In the genomic region with DNA sequence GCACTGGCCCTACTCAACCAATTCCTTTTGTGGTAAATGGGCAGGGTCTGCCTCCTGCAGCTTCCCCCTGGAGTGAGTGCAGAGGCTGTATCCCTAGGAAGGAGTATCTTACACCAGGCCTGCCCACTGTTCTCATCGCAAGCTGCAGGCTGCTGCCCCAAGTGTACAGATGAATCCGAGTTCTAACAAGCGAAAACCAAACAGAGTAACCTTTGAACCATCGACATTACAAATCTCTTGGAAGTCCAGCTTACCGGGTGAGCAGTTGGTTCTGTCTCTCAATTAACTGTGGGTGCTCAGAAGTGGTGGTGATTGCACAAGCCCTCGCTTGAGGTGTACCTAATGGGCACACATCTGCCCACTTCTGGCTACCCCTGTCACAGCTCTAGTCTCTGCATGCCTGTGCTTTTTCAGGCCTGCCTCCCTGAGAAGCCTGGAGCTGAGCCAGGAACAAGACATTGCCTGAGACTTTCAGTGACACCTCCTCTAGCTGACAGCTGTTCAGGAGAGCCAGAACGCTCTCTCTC, we compare ENCODE assay signal across 11 cellular contexts. TPM values are rescaled to one million over a fixed set of nuclear protein-coding genes. Genes with fewer than 3 reads are reported as not detected.
DNase-seq lines count a peak whose midpoint lies in the region; ATAC-seq and TF ChIP-seq lines count a peak whose summit lies in the region.
"Had no signal": no experiment of that assay in that cellular context is flagged by ENCODE, and none has a peak within 500 bp of the region (broad histone marks: within the 10 kb centered on the region; RNA-seq: fewer than 3 reads in every experiment).

No MANE protein-coding gene starts in this region.

- peaks cover 38% of the 10 kb centered on the region for H3K4me1 Mint-ChIP-seq in MCF 10A (ENCODE audit: insufficient read depth, unreplicated experiment)

- ATAC-seq in Panc1, result peak; percentile 54; the same call in 1 of the 2 replicates
- peak; percentile 59 to 61 for ATAC-seq in right cardiac atrium
- ATAC-seq: activated T-cell treated with anti-CD3 and anti-CD28 coated beads, Interleukin-2, amount 50 U/mL, for 4 hours had no signal

- in situ Hi-C loops in Panc1 (cut with HindIII; ENCODE audit: low pct_unique_long_range_greater_than_20kb, low sequenced_read_pairs), result no loop called here
- in situ Hi-C loops in transverse colon (cut with MboI; ENCODE audit: low pct_ligation_motif_present in 1 of 4, low pct_unique_long_range_greater_than_20kb in 1 of 4, low sequenced_read_pairs in 3 of 4), result no loop called here

- H3K9me3 ChIP-seq in breast epithelium (no peaks in the 10 kb centered on the region), Panc1 (ENCODE audit: control insufficient read depth, insufficient read depth, low read depth, low read length) (no peaks in the 10 kb centered on the region), right cardiac atrium (ENCODE audit: control insufficient read depth, low read length) (no peaks in the 10 kb centered on the region), transverse colon (no peaks in the 10 kb centered on the region)

- BruUV-seq in MCF 10A (replicated peaks; lab: Mats Ljungman, UMichigan), result no TSS peak
- no TSS peak for BruUV-seq in Panc1 (replicated peaks; lab: Mats Ljungman, UMichigan)

- H3K4me1 ChIP-seq in breast epithelium (no peaks in the 10 kb centered on the region), Panc1 (ENCODE audit: control insufficient read depth, insufficient read depth, low read length) (no peaks in the 10 kb centered on the region), right cardiac atrium (ENCODE audit: control insufficient read depth, insufficient read depth, low read length) (no peaks in the 10 kb centered on the region), transverse colon (peaks cover 0 to 26% (median 12%) of the 10 kb centered on the region in 4 donors)

- POLR2A ChIA-PET in MCF 10A (lab: Yijun Ruan, JAX) (interaction anchor here (0.6 to 3.1 kb wide), 11 partner anchors 11 to 248 kb away, joined by 3 to 65 read pairs (median 4); partner anchors contain the start of genes DDX59 and INAVA), Panc1 (lab: Charles Lee) (interaction anchor here (0.5 kb wide), 1 partner anchor 40 kb away, joined by 3 read pairs; no protein-coding TSS in a partner anchor)

- H3K27ac ChIP-seq in breast epithelium (no peak overlapping the region), Panc1 (ENCODE audit: low read length) (no peak overlapping the region), right cardiac atrium (ENCODE audit: low read length) (no peak overlapping the region), transverse colon (peak overlapping the region in 3 of 4 donors; percentile 48 to 60 (median 60)), dorsolateral prefrontal cortex (no peak overlapping the region)

- H3K27ac Mint-ChIP-seq in MCF 10A (ENCODE audit: low read depth, unreplicated experiment), result peak overlapping the region; percentile 2

- H3K27me3 ChIP-seq in breast epithelium, result no peaks in the 10 kb centered on the region
- H3K27me3 ChIP-seq in Panc1 (ENCODE audit: control insufficient read depth, insufficient read depth, low read length), result no peaks in the 10 kb centered on the region
- H3K27me3 ChIP-seq in right cardiac atrium (ENCODE audit: control insufficient read depth, insufficient read depth), result no peaks in the 10 kb centered on the region
- H3K27me3 ChIP-seq in transverse colon, result no peaks in the 10 kb centered on the region
- H3K27me3 ChIP-seq in dorsolateral prefrontal cortex, result peaks cover 0 to 3% (median 0%) of the 10 kb centered on the region in 45 donors

- H3K4me3 ChIP-seq in breast epithelium, result no peak overlapping the region
- no peak overlapping the region for H3K4me3 ChIP-seq in Panc1 (ENCODE audit: low read depth in 2 of 2, low read length in 2 of 2)
- H3K4me3 ChIP-seq in right cardiac atrium (ENCODE audit: low read length), result no peak overlapping the region
- H3K4me3 ChIP-seq in transverse colon, result no peak overlapping the region
- no peak overlapping the region for H3K4me3 ChIP-seq in dorsolateral prefrontal cortex

- no peaks in the 10 kb centered on the region for H3K36me3 ChIP-seq in breast epithelium
- no peaks in the 10 kb centered on the region for H3K36me3 ChIP-seq in Panc1 (ENCODE audit: control insufficient read depth, insufficient read depth, low read length)
- no peaks in the 10 kb centered on the region for H3K36me3 ChIP-seq in transverse colon

- intact Hi-C loops in MCF 10A (cut with micrococcal nuclease) (no loop called here), breast epithelium (cut with DNase I; ENCODE audit: low total_unique reads) (no loop called here), Panc1 (cut with micrococcal nuclease; ENCODE audit: unreplicated experiment) (no loop called here), right cardiac atrium (cut with DNase I) (no loop called here), transverse colon (cut with DNase I; ENCODE audit: low total_unique reads) (no loop called here), dorsolateral prefrontal cortex (cut with DNase I) (no loop called here)

- no peaks in the 10 kb centered on the region for H3K27me3 Mint-ChIP-seq in MCF 10A (ENCODE audit: insufficient read depth, unreplicated experiment)

- H3K9me3 Mint-ChIP-seq in MCF 10A (ENCODE audit: unreplicated experiment), result no peaks in the 10 kb centered on the region
- H3K9me3 Mint-ChIP-seq: activated T-cell treated with anti-CD3 and anti-CD28 coated beads, Interleukin-2, amount 50 U/mL, for 4 hours; brain had no signal

- CTCF ChIA-PET in MCF 10A (lab: Yijun Ruan, JAX), result interaction anchor here (0.6 to 1.8 kb wide), 19 partner anchors 11 to 531 kb away, joined by 3 to 13 read pairs (median 4); partner anchors contain the start of gene INAVA
- CTCF ChIA-PET in Panc1 (lab: Charles Lee), result no interaction called here

- no peak for TF ChIP-seq EP300 in transverse colon (IDR thresholded peaks at IDR 0.05; ENCODE audit: low read depth)

- TF ChIP-seq POLR2A in breast epithelium (IDR thresholded peaks at IDR 0.05) (no peak), transverse colon (IDR thresholded peaks at IDR 0.05) (peak; percentile 10)

- peaks cover 31% of the 10 kb centered on the region for H3K36me3 Mint-ChIP-seq in MCF 10A (ENCODE audit: insufficient read depth, unreplicated experiment)
- H3K36me3 Mint-ChIP-seq: brain had no signal

- H3K4me3 Mint-ChIP-seq in MCF 10A (ENCODE audit: unreplicated experiment), result no peak overlapping the region
- H3K4me3 Mint-ChIP-seq: activated T-cell treated with anti-CD3 and anti-CD28 coated beads, Interleukin-2, amount 50 U/mL, for 4 hours; brain had no signal

- no peak for TF ChIP-seq CTCF in MCF 10A (IDR thresholded peaks at IDR 0.05; ENCODE audit: unreplicated experiment)
- TF ChIP-seq CTCF in breast epithelium (IDR thresholded peaks at IDR 0.05), result no peak
- no peak for TF ChIP-seq CTCF in Panc1 (IDR thresholded peaks at IDR 0.05)
- TF ChIP-seq CTCF in transverse colon (IDR thresholded peaks at IDR 0.05), result no peak
- no peak for TF ChIP-seq CTCF in dorsolateral prefrontal cortex (IDR thresholded peaks at IDR 0.05 in 54 of 56, conservative IDR thresholded peaks at IDR 0.05 in 2 of 56; ENCODE audit: low read depth in 1 of 56, partially characterized antibody in 56 of 56)

- DNase-seq in MCF 10A (ENCODE audit: unreplicated experiment) (peak; percentile 98), breast epithelium (ENCODE audit: low spot score in 2 of 2) (no peak), Panc1 (ENCODE audit: low read depth, low spot score) (no peak), right cardiac atrium (peak; percentile 45 to 68 (median 52)), transverse colon (no peak), dorsolateral prefrontal cortex (no peak), SKM-1 (lab: John Stamatoyannopoulos, UW; ENCODE audit: unreplicated experiment) (no peak)
- DNase-seq in activated naive CD4-positive, alpha-beta T cell (lab: John Stamatoyannopoulos, UW), result no peak
- DNase-seq: activated T-cell treated with anti-CD3 and anti-CD28 coated beads, Interleukin-2, amount 50 U/mL, for 4 hours had no signal

- WGBS in right cardiac atrium, result 58% methylated on average over 7 of the region's 7 CpGs
- whole genome bisulfite sequencing in transverse colon (ENCODE audit: low coverage in 1 of 2), 2 donors, result 62 to 67% methylated on average over 1 to 7 of the region's 7 CpGs

RNA-seq across cellular contexts. Expression of gene INAVA, which starts 22.7 kb away (rescaled TPM):
- total RNA-seq in MCF 10A (2022), result 25.1 and 30.5 TPM in 2 replicates
- 1 to 10 TPM in 2 of 3 donors, not detected in 1; 1.0 to 7.5 TPM for total RNA-seq in breast epithelium
- total RNA-seq in Panc1 (2021; ENCODE audit: unreplicated experiment), result 3.6 TPM
- polyA plus RNA-seq in Panc1 (2012; ENCODE audit: insufficient read length), result 3.3 TPM
- not detected for total RNA-seq in right cardiac atrium
- not detected for polyA plus RNA-seq in right cardiac atrium
- total RNA-seq in transverse colon, result 100 to 1,000 TPM; 139 to 609 (median 265) TPM
- total RNA-seq in dorsolateral prefrontal cortex, result 1 to 10 TPM in 98 of 120 experiments, under 1 TPM in 22; 0.41 to 4.8 (median 1.7) TPM

RNA-seq across cellular contexts. Expression of gene GPR25, which starts 44.6 kb away (rescaled TPM):
- total RNA-seq in MCF 10A (2022) (0.25 and 0.68 TPM in 2 replicates), breast epithelium (under 1 TPM in 1 of 3 donors, not detected in 2; 0.29 TPM), Panc1 (2021; ENCODE audit: unreplicated experiment) (not detected), right cardiac atrium (not detected), transverse colon (under 1 TPM in 1 of 4 donors, not detected in 3; 0.48 TPM), dorsolateral prefrontal cortex (under 1 TPM in 4 of 120 experiments, not detected in 116; 0.46 to 0.87 (median 0.57) TPM)
- polyA plus RNA-seq in Panc1 (2012; ENCODE audit: insufficient read length), result not detected
- polyA plus RNA-seq in right cardiac atrium, result not detected
- polyA plus RNA-seq: neural cell had no signal

Comparison
In these comparisons a context has a peak if more than half of its experiments do, and no peak if none do; other contexts are left out.
1. DNase-seq: peak in MCF 10A (single experiment) and right cardiac atrium (3 of 3); none in breast epithelium (0 of 2), Panc1 (single experiment), transverse colon (single experiment), activated naive CD4-positive, alpha-beta T cell (0 of 4), dorsolateral prefrontal cortex (0 of 10) and SKM-1 (single experiment).
2. H3K27ac ChIP-seq: peak in transverse colon (3 of 4); none in breast epithelium (0 of 2), Panc1 (single experiment), right cardiac atrium (single experiment) and dorsolateral prefrontal cortex (0 of 59).